Comparison of ENCODE assay signal across 15 cellular contexts in genomic region chr7:6630007-6630849, GRCh38.
"Had no signal": no experiment of that assay in that cellular context is flagged by ENCODE, and none has a peak within 500 bp of the region (broad histone marks: within the 10 kb centered on the region; RNA-seq: fewer than 3 reads in every experiment).

No MANE protein-coding gene starts in this region.

- H3K36me3 Mint-ChIP-seq: activated naive CD4-positive, alpha-beta T cell treated with anti-CD3 and anti-CD28 coated beads, Interleukin-2, amount 50 U/mL, for 24 hours; immature natural killer cell; natural killer cell; WTC11 had no signal

- H3K27ac Mint-ChIP-seq: activated CD4-positive, alpha-beta T cell treated with anti-CD3 and anti-CD28 coated beads, Interleukin-2, amount 10 ng/mL, durations not matched to agents 24 days and 14 days; activated naive CD4-positive, alpha-beta T cell treated with anti-CD3 and anti-CD28 coated beads, Interleukin-2, amount 50 U/mL, for 24 hours; effector memory CD8-positive, alpha-beta T cell; natural killer cell; T-helper 17 cell; WTC11 had no signal

- H3K4me1 Mint-ChIP-seq: activated CD4-positive, alpha-beta T cell treated with anti-CD3 and anti-CD28 coated beads, Interleukin-2, amount 10 ng/mL, durations not matched to agents 24 days and 14 days; natural killer cell; WTC11 had no signal

- H3K27ac ChIP-seq: sigmoid colon had no signal

- H3K9me3 Mint-ChIP-seq: activated CD4-positive, alpha-beta T cell treated with anti-CD3 and anti-CD28 coated beads, Interleukin-2, amount 10 ng/mL, durations not matched to agents 24 days and 14 days; activated naive CD4-positive, alpha-beta T cell treated with anti-CD3 and anti-CD28 coated beads, Interleukin-2, amount 50 U/mL, for 24 hours; central memory CD8-positive, alpha-beta T cell; effector memory CD8-positive, alpha-beta T cell; immature natural killer cell; natural killer cell; WTC11 had no signal

- ATAC-seq: effector memory CD8-positive, alpha-beta T cell; natural killer cell; T-helper 17 cell; WTC11 had no signal

- H3K9me3 ChIP-seq: sigmoid colon had no signal

- H3K4me3 Mint-ChIP-seq: activated CD4-positive, alpha-beta T cell treated with anti-CD3 and anti-CD28 coated beads, Interleukin-2, amount 10 ng/mL, durations not matched to agents 24 days and 14 days; activated naive CD4-positive, alpha-beta T cell treated with anti-CD3 and anti-CD28 coated beads, Interleukin-2, amount 50 U/mL, for 24 hours; central memory CD8-positive, alpha-beta T cell; effector memory CD8-positive, alpha-beta T cell; immature natural killer cell; natural killer cell; T-helper 17 cell; WTC11 had no signal

- DNase-seq: activated CD4-positive, alpha-beta T cell treated with anti-CD3 and anti-CD28 coated beads, Interleukin-2, amount 10 ng/mL, durations not matched to agents 24 days and 14 days; activated effector memory CD4-positive, alpha-beta T cell treated with Interleukin-2 at 50 U/mL for 16 hours; activated T-cell treated with anti-CD3 and anti-CD28 coated beads, Interleukin-2, amount 50 U/mL, for 1 hour; effector memory CD8-positive, alpha-beta T cell; glutamatergic neuron; immature natural killer cell; natural killer cell; sigmoid colon; stimulated activated CD4-positive, alpha-beta T cell treated with anti-CD3 and anti-CD28 coated beads, Interleukin-12 subunit alpha, Interleukin-12 subunit beta, amount 100 ng/mL, for 4 hours; stimulated activated naive CD4-positive, alpha-beta T cell treated with Interleukin-2 at 50 U/mL for 16 hours; T-helper 17 cell had no signal

- H3K27me3 Mint-ChIP-seq: activated CD4-positive, alpha-beta T cell treated with anti-CD3 and anti-CD28 coated beads, Interleukin-2, amount 10 ng/mL, durations not matched to agents 24 days and 14 days; activated naive CD4-positive, alpha-beta T cell treated with anti-CD3 and anti-CD28 coated beads, Interleukin-2, amount 50 U/mL, for 24 hours; central memory CD8-positive, alpha-beta T cell; effector memory CD8-positive, alpha-beta T cell; T-helper 17 cell had no signal

- H3K4me1 ChIP-seq: sigmoid colon had no signal

- H3K36me3 ChIP-seq: sigmoid colon had no signal

- H3K4me3 ChIP-seq: lung, sigmoid colon had no signal

- H3K27me3 ChIP-seq: sigmoid colon had no signal
